9 cellular contexts compared by ENCODE assay signal in the genomic region with DNA sequence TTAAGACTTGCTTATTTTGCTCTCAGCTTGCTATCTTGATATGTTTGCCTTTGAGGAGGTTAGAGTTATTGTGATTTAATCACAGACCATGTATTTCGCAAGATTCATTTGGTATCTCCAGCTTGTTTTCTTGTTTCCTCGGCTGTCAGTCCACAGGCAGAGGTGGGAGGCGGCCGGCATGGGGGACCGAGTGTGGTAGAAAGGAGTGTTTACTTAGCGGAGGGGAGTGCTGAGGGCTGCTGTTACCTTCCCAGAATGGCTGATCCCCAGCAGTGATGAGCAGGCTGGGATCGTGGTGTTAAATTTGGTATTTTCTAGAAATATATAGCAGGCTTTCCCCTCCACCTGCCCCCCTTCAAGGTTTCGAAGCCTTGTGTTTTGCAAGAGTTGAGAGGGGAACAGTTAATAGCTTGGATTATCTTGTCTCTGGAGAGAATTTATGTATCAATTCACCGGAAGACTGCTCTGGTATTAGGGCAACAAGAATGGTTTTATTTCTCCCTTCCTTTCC.
DNase-seq lines count a peak whose midpoint lies in the region; FAIRE-seq and TF ChIP-seq lines count a peak whose summit lies in the region.
"Had no signal": no experiment of that assay in that cellular context is flagged by ENCODE, and none has a peak within 500 bp of the region (broad histone marks: within the 10 kb centered on the region; RNA-seq: fewer than 3 reads in every experiment).

No MANE protein-coding gene starts in this region.

- H3K27me3 ChIP-seq in prostate gland (replicated peaks; ENCODE audit: insufficient read depth), result no peaks in the 10 kb centered on the region
- no peaks in the 10 kb centered on the region for H3K27me3 ChIP-seq in testis

- no peak overlapping the region for H3K4me2 ChIP-seq in OCI-LY7 (ENCODE audit: low read length)

- peak; percentile 69 for DNase-seq in HCEC 1CT
- DNase-seq in NOMO-1 treated with dmso at 0.1 percent for 144 hours (lab: John Stamatoyannopoulos, UW; ENCODE audit: unreplicated experiment), result peak; percentile 18
- DNase-seq in epithelial cell of proximal tubule (ENCODE audit: low read depth), result no peak
- no peak for DNase-seq in prostate gland (ENCODE audit: low spot score)
- no peak for DNase-seq in testis
- DNase-seq in stimulated activated CD4-positive, alpha-beta T cell treated with anti-CD3 and anti-CD28 coated beads, Interleukin-2, amount 100 ng/mL, for 24 hours, result no peak
- no peak for DNase-seq in frontal cortex (ENCODE audit: low spot score in 2 of 2)
- no peak for DNase-seq in OCI-LY7 (ENCODE audit: low spot score)

- intact Hi-C loops in prostate gland (cut with DNase I) (no loop called here), testis (cut with DNase I; ENCODE audit: low total_unique reads) (no loop called here), OCI-LY7 (cut with micrococcal nuclease; ENCODE audit: unreplicated experiment) (no loop called here)

- no peaks in the 10 kb centered on the region; the same call in 1 of the 2 replicates for H4K20me1 ChIP-seq in OCI-LY7 (ENCODE audit: insufficient read depth, low read length)

- H3K4me1 ChIP-seq in prostate gland (replicated peaks) (peaks cover 42% of the 10 kb centered on the region), testis (peaks cover 32% of the 10 kb centered on the region), OCI-LY7 (ENCODE audit: insufficient read depth, low read length, poor library complexity, severe bottlenecking) (no peaks in the 10 kb centered on the region)

- 21% methylated on average over 9 of the region's 9 CpGs for WGBS in prostate gland
- WGBS in testis, 2 donors, result 47 to 52% methylated on average over 9 of the region's 9 CpGs

- POLR2A ChIA-PET in OCI-LY7 (lab: Charles Lee), result interaction anchor here (0.8 to 1.5 kb wide), 3 partner anchors 8 to 26 kb away, joined by 3 to 4 read pairs (median 3); no protein-coding TSS in a partner anchor

- CTCF ChIA-PET in OCI-LY7 (lab: Charles Lee; ENCODE audit: unreplicated experiment), result no interaction called here

- H3K79me2 ChIP-seq in OCI-LY7 (ENCODE audit: insufficient read depth, low read depth, low read length), result no peaks in the 10 kb centered on the region

- H3K27ac ChIP-seq in prostate gland (peak overlapping the region; percentile 81 to 89), testis (peak overlapping the region in 1 of 2 donors; percentile 66), OCI-LY7 (ENCODE audit: low read depth, low read length, poor library complexity, severe bottlenecking) (no peak overlapping the region)

- no TSS peak for BruUV-seq in OCI-LY7 (replicated peaks; lab: Mats Ljungman, UMichigan)

- H3K4me3 ChIP-seq in epithelial cell of proximal tubule (ENCODE audit: low read depth, low read length) (peak overlapping the region; percentile 14), prostate gland (peak overlapping the region in 1 of 2 donors; percentile 7), testis (no peak overlapping the region), OCI-LY7 (ENCODE audit: low read depth, low read length, poor library complexity, severe bottlenecking) (no peak overlapping the region)

- no peaks in the 10 kb centered on the region for H3K9me2 ChIP-seq in OCI-LY7 (ENCODE audit: insufficient read depth, low read length)

- TF ChIP-seq CTCF in epithelial cell of proximal tubule (conservative IDR thresholded peaks at IDR 0.05; ENCODE audit: low read depth, low read length) (no peak), prostate gland (IDR thresholded peaks at IDR 0.05) (no peak), testis (IDR thresholded peaks at IDR 0.05) (no peak), OCI-LY7 (conservative IDR thresholded peaks at IDR 0.05; ENCODE audit: low read length) (no peak)

- H2AFZ ChIP-seq in OCI-LY7 (ENCODE audit: low read length), result no peak overlapping the region

- TF ChIP-seq POLR2A in prostate gland (IDR thresholded peaks at IDR 0.05), result no peak
- TF ChIP-seq POLR2A in testis (IDR thresholded peaks at IDR 0.05), result no peak

- FAIRE-seq in frontal cortex (lab: Jason Lieb, UNC), result no peak
- FAIRE-seq: endometrium had no signal

- H3K9me3 ChIP-seq in prostate gland (no peaks in the 10 kb centered on the region), testis (no peaks in the 10 kb centered on the region), OCI-LY7 (ENCODE audit: low read length) (no peaks in the 10 kb centered on the region)

- H3K36me3 ChIP-seq in prostate gland (no peaks in the 10 kb centered on the region), testis (ENCODE audit: low read depth, missing control alignments) (no peaks in the 10 kb centered on the region), OCI-LY7 (ENCODE audit: insufficient read depth, low read length) (no peaks in the 10 kb centered on the region)

Comparison
In these comparisons a context has a peak if more than half of its experiments do, and no peak if none do; other contexts are left out.
1. DNase-seq: peak in HCEC 1CT (single experiment) and NOMO-1 treated with dmso at 0.1 percent for 144 hours (single experiment); none in epithelial cell of proximal tubule (single experiment), prostate gland (single experiment), testis (single experiment), stimulated activated CD4-positive, alpha-beta T cell treated with anti-CD3 and anti-CD28 coated beads, Interleukin-2, amount 100 ng/mL, for 24 hours (0 of 2), frontal cortex (0 of 2) and OCI-LY7 (single experiment).